7 cellular contexts compared by ENCODE assay signal in genomic region chr11:114060402-114061052, GRCh38. TPM values are rescaled to one million over a fixed set of nuclear protein-coding genes. Genes with fewer than 3 reads are reported as not detected.
DNase-seq lines count a peak whose midpoint lies in the region; ATAC-seq and TF ChIP-seq lines count a peak whose summit lies in the region.

No MANE protein-coding gene starts in this region.

- ATAC-seq in T-cell (replicated peaks in 1 of 4) (peak; percentile 34 to 53 (median 41)), lung (ENCODE audit: insufficient read depth, low FRiP score) (peak; percentile 21), thoracic aorta (ENCODE audit: insufficient number of reproducible peaks, low FRiP score, low read depth) (no peak)

- H2AFZ ChIP-seq in GM23248: peak overlapping the region; percentile 81

- no peaks in the 10 kb centered on the region for H3K9me3 ChIP-seq in GM23248 (ENCODE audit: low read depth)
- H3K9me3 ChIP-seq in duodenal mucosa (ENCODE audit: control insufficient read depth in 1 of 2, low read length in 2 of 2): no peaks in the 10 kb centered on the region
- no peaks in the 10 kb centered on the region for H3K9me3 ChIP-seq in lung (ENCODE audit: control insufficient read depth in 2 of 2, insufficient read depth in 1 of 2, low read length in 1 of 2)
- H3K9me3 ChIP-seq in thoracic aorta: no peaks in the 10 kb centered on the region

- no peaks in the 10 kb centered on the region for H3K9me2 ChIP-seq in GM23248 (ENCODE audit: insufficient read depth)

- in situ Hi-C loops in GM23248 (cut with MboI): no loop called here

- H3K27me3 Mint-ChIP-seq in T-cell: peaks cover 18 to 29% of the 10 kb centered on the region in 2 donors

- H3K27me3 ChIP-seq in GM23248 (replicated peaks; ENCODE audit: insufficient read depth) (peaks cover 43% of the 10 kb centered on the region), duodenal mucosa (ENCODE audit: control insufficient read depth in 1 of 2, insufficient read depth in 2 of 2, low read length in 2 of 2) (peaks cover 30 to 32% of the 10 kb centered on the region in 2 donors), lung (ENCODE audit: control insufficient read depth, insufficient read depth) (no peaks in the 10 kb centered on the region), thoracic aorta (replicated peaks; ENCODE audit: insufficient read depth) (no peaks in the 10 kb centered on the region)

- H3K36me3 ChIP-seq in GM23248 (ENCODE audit: low read depth): no peaks in the 10 kb centered on the region
- peaks cover 0 to 5% of the 10 kb centered on the region in 2 donors for H3K36me3 ChIP-seq in duodenal mucosa (ENCODE audit: control insufficient read depth in 1 of 2, insufficient read depth in 2 of 2, low read length in 2 of 2)
- peaks cover 11 to 22% of the 10 kb centered on the region in 2 donors for H3K36me3 ChIP-seq in lung (ENCODE audit: control insufficient read depth in 2 of 2, insufficient read depth in 2 of 2, low read length in 2 of 2)
- H3K36me3 ChIP-seq in thoracic aorta: peaks cover 32% of the 10 kb centered on the region

- WGBS in GM23248 (ENCODE audit: low coverage in 1 of 2, low lambda C conversion rate in 2 of 2, missing lambda C conversion rate in 2 of 2), 2 experiments: 1 to 3% methylated on average over 68 to 77 of the region's 78 CpGs
- WGBS in lung, 2 donors: 0 to 1% methylated on average over 57 to 78 of the region's 78 CpGs

- no peaks in the 10 kb centered on the region for H4K20me1 ChIP-seq in GM23248 (ENCODE audit: insufficient read depth)

- TF ChIP-seq CTCF in lung (IDR thresholded peaks at IDR 0.05; ENCODE audit: control extremely low read depth, extremely low read depth) (no peak), thoracic aorta (IDR thresholded peaks at IDR 0.05) (no peak)

- H3K27ac Mint-ChIP-seq in T-cell: peak overlapping the region in 1 of 2 donors; percentile 58

- no peak overlapping the region for H3K27ac ChIP-seq in GM23248
- peak overlapping the region; percentile 68 for H3K27ac ChIP-seq in duodenal mucosa (ENCODE audit: low read depth, low read length)
- H3K27ac ChIP-seq in lung (ENCODE audit: low read depth in 1 of 2, low read length in 1 of 2): peak overlapping the region; percentile 93 to 99
- H3K27ac ChIP-seq in thoracic aorta: peak overlapping the region; percentile 96 to 99

- H3K4me2 ChIP-seq in GM23248 (ENCODE audit: unreplicated experiment): peak overlapping the region; percentile 79

- H3K4me3 ChIP-seq in GM23248: peak overlapping the region; percentile 74
- peak overlapping the region; percentile 85 to 91 for H3K4me3 ChIP-seq in duodenal mucosa (ENCODE audit: low read depth in 1 of 2, low read length in 2 of 2)
- H3K4me3 ChIP-seq in lung: peak overlapping the region; percentile 80
- peak overlapping the region; percentile 97 for H3K4me3 ChIP-seq in thoracic aorta

- H3K9me3 Mint-ChIP-seq in T-cell: no peaks in the 10 kb centered on the region

- DNase-seq in GM23248 (peak; percentile 57), T-cell (peak in 13 of 34 experiments; percentile 14 to 46 (median 32)), lung (ENCODE audit: low spot score) (peak; percentile 44), thoracic aorta (ENCODE audit: low spot score) (no peak), NCI-H524 treated with DMSO at 0.1 percent for 48 hours (lab: John Stamatoyannopoulos, UW) (no peak), NCI-H1436 treated with DMSO at 0.1 percent for 48 hours (lab: John Stamatoyannopoulos, UW) (no peak)

- POLR2A ChIA-PET in T-cell (lab: Charles Lee): interaction anchor here (0.6 to 1.2 kb wide), 7 partner anchors 13 to 770 kb away, joined by 3 to 9 read pairs (median 4); no protein-coding TSS in a partner anchor

- H3K9ac ChIP-seq in GM23248 (peak overlapping the region; percentile 38), duodenal mucosa (ENCODE audit: low read depth in 1 of 2, low read length in 2 of 2) (peak overlapping the region; percentile 78 to 79)

- CTCF ChIA-PET in T-cell (lab: Charles Lee): interaction anchor here (0.6 to 1.9 kb wide), 9 partner anchors 13 to 203 kb away, joined by 3 to 7 read pairs (median 4); no protein-coding TSS in a partner anchor

- H3K4me1 Mint-ChIP-seq in T-cell: peaks cover 11 to 29% (median 27%) of the 10 kb centered on the region in 3 donors

- H3F3A ChIP-seq in GM23248 (ENCODE audit: insufficient read depth): no peaks in the 10 kb centered on the region

- H3K4me3 Mint-ChIP-seq in T-cell: peak overlapping the region; percentile 82 to 88 (median 87)

- no peaks in the 10 kb centered on the region for H3K79me2 ChIP-seq in GM23248 (ENCODE audit: insufficient read depth)

- H3K4me1 ChIP-seq in GM23248 (ENCODE audit: insufficient read depth) (no peaks in the 10 kb centered on the region), duodenal mucosa (ENCODE audit: control insufficient read depth in 1 of 2, insufficient read depth in 2 of 2, low read length in 2 of 2) (peaks cover 20 to 26% of the 10 kb centered on the region in 2 donors), lung (ENCODE audit: control insufficient read depth in 2 of 2, insufficient read depth in 2 of 2, low read length in 2 of 2) (peaks cover 16 to 17% of the 10 kb centered on the region in 2 donors), thoracic aorta (ENCODE audit: control insufficient read depth in 1 of 2, low read depth in 2 of 2) (peaks cover 35 to 39% of the 10 kb centered on the region in 2 donors)

- H3K36me3 Mint-ChIP-seq in T-cell: no peaks in the 10 kb centered on the region

RNA-seq across cellular contexts. Expression of gene ZBTB16, which starts 1.0 kb away (rescaled TPM):
- not detected in 2 replicates for total RNA-seq in GM23248 (2014; rRNA removed; shearing (Covaris generic))
- polyA plus RNA-seq in GM23248 (2016; fragmentation: Nextera tagmentation; extraction: Ambion mirVana): not detected in 2 replicates
- 10 to 100 TPM in 3 of 5 donors, 1 to 10 TPM in 2; 8.3 to 20.5 (median 12.4) TPM for total RNA-seq in T-cell
- 100 to 1,000 TPM; 165 to 224 TPM for total RNA-seq in lung
- polyA plus RNA-seq in lung: 10 to 100 TPM; 21.4 to 39.8 TPM
- total RNA-seq in thoracic aorta: 100 to 1,000 TPM; 314 to 545 TPM

Comparison
In these comparisons a context has a peak if more than half of its experiments do, and no peak if none do; other contexts are left out.
1. DNase-seq: peak in GM23248 (single experiment) and lung (single experiment); none in thoracic aorta (single experiment), NCI-H524 treated with DMSO at 0.1 percent for 48 hours (single experiment) and NCI-H1436 treated with DMSO at 0.1 percent for 48 hours (single experiment).
2. Peak in every context shown above with its lines, with median percentiles within 50 percentile points of each other: H3K4me3 ChIP-seq.